In the genomic region with DNA sequence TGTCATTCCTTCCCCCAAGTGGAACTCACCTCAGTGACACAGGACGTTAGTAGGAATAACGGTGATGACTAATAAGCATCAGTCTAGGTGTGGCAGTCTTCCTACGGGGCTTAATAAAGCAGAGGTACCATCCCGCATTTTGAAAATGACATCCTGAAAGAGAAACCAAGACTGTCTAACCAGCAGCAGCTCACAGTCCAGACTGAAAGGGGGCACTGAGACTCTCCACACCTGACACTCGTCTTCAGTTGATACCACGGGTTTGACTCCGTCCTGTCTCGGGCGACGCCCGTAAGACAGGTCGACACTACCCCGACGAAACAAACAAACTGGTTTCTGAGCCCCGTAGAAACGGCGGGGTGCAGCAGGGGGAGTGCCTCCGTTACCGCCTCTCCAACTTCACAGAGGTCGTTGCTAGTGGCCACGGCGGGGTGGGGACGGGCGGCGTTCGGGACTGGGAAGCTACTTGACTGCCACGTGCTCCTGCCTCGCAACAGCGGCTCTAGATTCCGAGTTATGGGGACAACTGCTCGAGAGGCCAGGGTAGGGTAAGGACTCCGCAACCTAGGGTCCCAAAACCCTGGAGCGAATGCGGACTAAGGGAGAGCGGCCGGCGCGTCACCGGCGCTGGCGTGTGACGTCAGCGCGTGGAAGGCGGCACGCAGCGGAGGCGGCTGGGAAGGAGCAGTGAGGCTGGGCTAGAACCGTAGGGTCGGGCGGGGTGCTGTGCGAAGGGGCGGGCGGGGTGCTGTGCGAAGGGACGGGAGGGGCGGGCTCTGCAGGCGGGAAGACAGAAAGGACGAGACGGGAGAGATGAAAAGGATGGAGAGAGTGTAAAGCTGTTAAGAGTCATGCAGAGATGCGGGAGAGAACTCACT, we compare ENCODE assay signal across 8 cellular contexts. TPM values are rescaled to one million over a fixed set of nuclear protein-coding genes. Genes with fewer than 3 reads are reported as not detected.
DNase-seq lines count a peak whose midpoint lies in the region; ATAC-seq and TF ChIP-seq lines count a peak whose summit lies in the region.

NEK1 (minus strand) TSS at position 593 of the 878 bp plus-strand sequence. CDS start 9,953 bp downstream, outside the sequence.

- intact Hi-C loops in testis (cut with DNase I; ENCODE audit: low total_unique reads), result no loop called here

- DNase-seq in NCI-H1092 (lab: John Stamatoyannopoulos, UW), result peak; percentile 89
- DNase-seq in SK-N-SH, result peak; percentile 94
- peak; percentile 87 for DNase-seq in activated naive CD4-positive, alpha-beta T cell treated with anti-CD3 and anti-CD28 coated beads, Interleukin-2, amount 50 U/mL, for 16 hours
- DNase-seq in glomerular visceral epithelial cell (ENCODE audit: extremely low spot score), result peak; percentile 93
- DNase-seq in omental fat pad (ENCODE audit: low spot score), result peak; percentile 55
- peak; percentile 91 for DNase-seq in testis

- peak within 1 kb of the TSS; percentile 96 for H2AFZ ChIP-seq in SK-N-SH (ENCODE audit: low read depth)

- peaks cover 0 to 9% of the 10 kb centered on the region in 2 experiments for H3K36me3 ChIP-seq in SK-N-SH (replicated peaks in 1 of 2; ENCODE audit: control insufficient read depth in 1 of 2, insufficient read depth in 2 of 2, low read length in 1 of 2)
- no peaks in the 10 kb centered on the region for H3K36me3 ChIP-seq in testis (ENCODE audit: low read depth, missing control alignments)

- H3K27me3 ChIP-seq in SK-N-SH (ENCODE audit: insufficient read depth) (no peaks in the 10 kb centered on the region), testis (no peaks in the 10 kb centered on the region)

- no peak for TF ChIP-seq POLR2A in testis (IDR thresholded peaks at IDR 0.05)

- peaks cover 11% of the 10 kb centered on the region for H3F3A ChIP-seq in SK-N-SH (replicated peaks; ENCODE audit: insufficient read depth)

- H3K4me1 ChIP-seq in SK-N-SH (ENCODE audit: control insufficient read depth in 1 of 2, insufficient read depth in 2 of 2, low read depth in 1 of 2, low read length in 1 of 2) (peaks cover 6 to 8% of the 10 kb centered on the region in 2 experiments; a peak in 1 of 4 replicates), testis (peaks cover 8% of the 10 kb centered on the region)

- H3K4me3 ChIP-seq in GM08714 (ENCODE audit: low read length), result peak within 1 kb of the TSS; percentile 82
- peak within 1 kb of the TSS; percentile 95 to 97 for H3K4me3 ChIP-seq in SK-N-SH (ENCODE audit: low read depth in 2 of 2, low read length in 1 of 2)
- peak within 1 kb of the TSS; percentile 79 to 94 for H3K4me3 ChIP-seq in testis

- H3K9ac ChIP-seq in SK-N-SH, result peak within 1 kb of the TSS; percentile 82

- peaks cover 29% of the 10 kb centered on the region for H3K79me2 ChIP-seq in SK-N-SH (ENCODE audit: insufficient read depth)

- no peaks in the 10 kb centered on the region for H3K9me2 ChIP-seq in SK-N-SH

- TF ChIP-seq RAD21 in SK-N-SH (IDR thresholded peaks at IDR 0.05; ENCODE audit: low read length), result no peak

- CTCF ChIA-PET in SK-N-SH (lab: Yijun Ruan, JAX), result interaction anchor here (0.8 to 3.0 kb wide), 31 partner anchors 8 to 601 kb away, joined by 3 to 20 read pairs (median 7); partner anchors contain the start of genes HPF1 and MFAP3L

- TF ChIP-seq CTCF in SK-N-SH (IDR thresholded peaks at IDR 0.05) (0 out of 2 replicates have a peak, but pooled peaks have one; percentile 10), omental fat pad (IDR thresholded peaks at IDR 0.05) (no peak), testis (IDR thresholded peaks at IDR 0.05) (no peak)

- no peaks in the 10 kb centered on the region for H4K20me1 ChIP-seq in SK-N-SH (ENCODE audit: insufficient read depth)

- H3K4me2 ChIP-seq in SK-N-SH, result peak within 1 kb of the TSS; percentile 84

- ATAC-seq in HG02588 (IDR thresholded peaks at IDR 0.05; ENCODE audit: unreplicated experiment) (peak; percentile 95), omental fat pad (ENCODE audit: low FRiP score) (peak; percentile 98)

- peak within 1 kb of the TSS; percentile 90 to 94 for H3K27ac ChIP-seq in SK-N-SH (ENCODE audit: low read depth in 2 of 2, low read length in 1 of 2)
- H3K27ac ChIP-seq in testis, result peak within 1 kb of the TSS; percentile 95 to 96

- POLR2A ChIA-PET in SK-N-SH (lab: Yijun Ruan, JAX), result interaction anchor here (0.6 to 1.1 kb wide), 3 partner anchors 12 to 603 kb away, joined by 3 read pairs; partner anchors contain the start of gene CBR4

- no peaks in the 10 kb centered on the region for H3K9me3 ChIP-seq in SK-N-SH
- H3K9me3 ChIP-seq in testis, result no peaks in the 10 kb centered on the region

- WGBS in SK-N-SH (ENCODE audit: low lambda C conversion rate), result under 1% methylated on average over 56 of the region's 61 CpGs
- WGBS in testis, 2 donors, result 0 to 1% methylated on average over 38 to 61 of the region's 61 CpGs

- no peak for TF ChIP-seq EP300 in SK-N-SH (IDR thresholded peaks at IDR 0.05; ENCODE audit: borderline replicate concordance in 1 of 2, low read depth in 1 of 2, low read length in 1 of 2)

TF ChIP-seq in SK-N-SH, 30 proteins besides CTCF, POLR2A, EP300 and RAD21 (continues in another document):
- TF ChIP-seq PBX3 (IDR thresholded peaks at IDR 0.05), result no peak
- no peak; the same call in 1 of the 2 replicates for TF ChIP-seq RCOR1 (IDR thresholded peaks at IDR 0.05; ENCODE audit: low read length)
- TF ChIP-seq MXI1 (IDR thresholded peaks at IDR 0.05; ENCODE audit: low read depth, low read length), result peak; percentile 71
- no peak for TF ChIP-seq TEAD4 (IDR thresholded peaks at IDR 0.05; ENCODE audit: borderline replicate concordance, insufficient read depth)
- TF ChIP-seq, protein P1, sequence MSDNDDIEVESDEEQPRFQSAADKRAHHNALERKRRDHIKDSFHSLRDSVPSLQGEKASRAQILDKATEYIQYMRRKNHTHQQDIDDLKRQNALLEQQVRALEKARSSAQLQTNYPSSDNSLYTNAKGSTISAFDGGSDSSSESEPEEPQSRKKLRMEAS (IDR thresholded peaks at IDR 0.05; ENCODE audit: low read depth), result peak; percentile 32; the same call in 1 of the 2 replicates
- TF ChIP-seq IRF3 (IDR thresholded peaks at IDR 0.05; ENCODE audit: low read depth, low read length), result no peak
- no peak for TF ChIP-seq FOSL2 (IDR thresholded peaks at IDR 0.05; ENCODE audit: borderline replicate concordance, low read depth)
- no peak for TF ChIP-seq REST (IDR thresholded peaks at IDR 0.05; ENCODE audit: low read depth, low read length)
- TF ChIP-seq EZH2phosphoT487 (IDR thresholded peaks at IDR 0.05; ENCODE audit: borderline replicate concordance, low read depth), result no peak
- no peak for TF ChIP-seq YY1 (IDR thresholded peaks at IDR 0.05; ENCODE audit: low read depth)
- peak; percentile 98 for TF ChIP-seq POLR2AphosphoS5 (IDR thresholded peaks at IDR 0.05; ENCODE audit: low read depth, low read length)
- no peak for TF ChIP-seq GABPA (IDR thresholded peaks at IDR 0.05; ENCODE audit: low read depth)
- no peak for TF ChIP-seq NFIC (IDR thresholded peaks at IDR 0.05; ENCODE audit: borderline replicate concordance)
- peak; percentile 77 for TF ChIP-seq TAF1 (IDR thresholded peaks at IDR 0.05; ENCODE audit: borderline replicate concordance, low read depth, low read length)
- TF ChIP-seq JUND (IDR thresholded peaks at IDR 0.05), result no peak

RNA-seq across cellular contexts. Expression of gene NEK1, which starts in this region (rescaled TPM):
- 2.0 and 2.7 TPM in 2 replicates for polyA plus RNA-seq in SK-N-SH (2012; rRNA removed)
- 3.4 and 4.3 TPM in 2 replicates for polyA plus RNA-seq in SK-N-SH (2012; cell fraction: cytosol; rRNA removed)
- 2.6 and 3.7 TPM in 2 replicates for polyA plus RNA-seq in SK-N-SH (2012; cell fraction: nucleus; rRNA removed)
- total RNA-seq in omental fat pad, result 10 to 100 TPM in 2 of 4 donors, 1 to 10 TPM in 2; 7.0 to 13.4 (median 9.8) TPM
- total RNA-seq in testis, result 10 to 100 TPM; 25.5 to 27.9 TPM
- 10.3 TPM for polyA plus RNA-seq in testis (ENCODE audit: insufficient read depth, low read depth, low replicate concordance)

Comparison
In these comparisons a context has a peak if more than half of its experiments do, and no peak if none do; other contexts are left out.
1. Peak in every context shown above with its lines: DNase-seq, ATAC-seq, H3K4me3 ChIP-seq and H3K27ac ChIP-seq.